In genomic region chr18:27017901-27018500, GRCh38 we compare ENCODE assay signal across 9 cellular contexts.
DNase-seq lines count a peak whose midpoint lies in the region; ATAC-seq and TF ChIP-seq lines count a peak whose summit lies in the region.
"Had no signal": no experiment of that assay in that cellular context is flagged by ENCODE, and none has a peak within 500 bp of the region (broad histone marks: within the 10 kb centered on the region; RNA-seq: fewer than 3 reads in every experiment).

No MANE protein-coding gene starts in this region.

- H3K36me3 ChIP-seq in neural cell (ENCODE audit: insufficient read depth, low read length): no peaks in the 10 kb centered on the region

- H3K9ac ChIP-seq in neural cell (ENCODE audit: low read length): no peak overlapping the region

- H4K20me1 ChIP-seq in neural cell (ENCODE audit: insufficient read depth): no peaks in the 10 kb centered on the region

- H3F3A ChIP-seq in neural cell (ENCODE audit: insufficient read depth, low read length, poor library complexity, severe bottlenecking): no peaks in the 10 kb centered on the region

- intact Hi-C loops in left colon (cut with DNase I, micrococcal nuclease): loop anchor here in 1 of 2 donors (5.0 kb wide), 1 partner anchor 584 kb away; no protein-coding TSS in a partner anchor

- no peak for TF ChIP-seq EP300 in neural cell (conservative IDR thresholded peaks at IDR 0.05; ENCODE audit: poor library complexity, severe bottlenecking)

- ATAC-seq in GM18867 (IDR thresholded peaks at IDR 0.05; ENCODE audit: unreplicated experiment) (peak; percentile 71), GM21717 (IDR thresholded peaks at IDR 0.05; ENCODE audit: unreplicated experiment) (no peak), left colon (no peak)

- H3K27ac Mint-ChIP-seq in brain: no peak overlapping the region

- TF ChIP-seq RAD21 in neural cell (conservative IDR thresholded peaks at IDR 0.05): peak; percentile 90

- H3K36me3 Mint-ChIP-seq in brain: no peaks in the 10 kb centered on the region

- H3K27me3 ChIP-seq in neural cell (ENCODE audit: insufficient read depth, low read depth, low read length): no peaks in the 10 kb centered on the region

- no peaks in the 10 kb centered on the region for H3K9me2 ChIP-seq in neural cell (ENCODE audit: insufficient read depth, low read length)

- no peak for DNase-seq in LNCaP clone FGC (ENCODE audit: low read depth)
- no peak for DNase-seq in activated CD4-positive, alpha-beta T cell treated with anti-CD3 and anti-CD28 coated beads for 4 hours
- no peak for DNase-seq in islet precursor cell
- DNase-seq in left colon: no peak

- H3K4me2 ChIP-seq in neural cell (ENCODE audit: low read length): no peak overlapping the region

- no peaks in the 10 kb centered on the region for H3K9me3 Mint-ChIP-seq in brain

- H3K4me3 ChIP-seq in LNCaP clone FGC (ENCODE audit: low read depth, low read length) (no peak overlapping the region), neural cell (ENCODE audit: low read length) (no peak overlapping the region)
- H3K4me3 ChIP-seq: SK-N-MC had no signal

- peak; percentile 83 for TF ChIP-seq CTCF in LNCaP clone FGC (IDR thresholded peaks at IDR 0.05; ENCODE audit: control insufficient read depth, extremely low read depth, insufficient read depth)
- TF ChIP-seq CTCF in brain (conservative IDR thresholded peaks at IDR 0.05): peak; percentile 85 to 89
- peak; percentile 85 for TF ChIP-seq CTCF in neural cell (IDR thresholded peaks at IDR 0.05; ENCODE audit: poor library complexity, severe bottlenecking)

- no peaks in the 10 kb centered on the region for H3K4me1 Mint-ChIP-seq in brain

- H3K27me3 Mint-ChIP-seq in brain: no peaks in the 10 kb centered on the region

- no peak overlapping the region for H3K4me3 Mint-ChIP-seq in brain

- no peaks in the 10 kb centered on the region for H3K9me3 ChIP-seq in neural cell (ENCODE audit: low read length)

- H2AFZ ChIP-seq in neural cell (ENCODE audit: low read depth, low read length): no peak overlapping the region

- H3K79me2 ChIP-seq in neural cell (replicated peaks; ENCODE audit: insufficient read depth, low read length): no peaks in the 10 kb centered on the region

- no peak overlapping the region for H3K27ac ChIP-seq in neural cell (ENCODE audit: low read length)
- H3K27ac ChIP-seq: SK-N-MC had no signal

TF ChIP-seq in neural cell, 6 proteins besides CTCF, POLR2A, EP300 and RAD21:
- peak; percentile 90 for TF ChIP-seq SMC3 (conservative IDR thresholded peaks at IDR 0.05; ENCODE audit: poor library complexity)
- TF ChIP-seq REST (IDR thresholded peaks at IDR 0.05; ENCODE audit: borderline replicate concordance): no peak
